Comparison of ENCODE assay signal across 19 cellular contexts in genomic region chr22:43600265-43600664, GRCh38.
A peak's percentile ranks its signal among the peaks of the same experiment; 100 is the strongest.
DNase-seq lines count a peak whose midpoint lies in the region; ATAC-seq and TF ChIP-seq lines count a peak whose summit lies in the region.
"Had no signal": no experiment of that assay in that cellular context is flagged by ENCODE, and none has a peak within 500 bp of the region (broad histone marks: within the 10 kb centered on the region; RNA-seq: fewer than 3 reads in every experiment).

No MANE protein-coding gene starts in this region.

- intact Hi-C loops in PC-3 (cut with micrococcal nuclease): no loop called here

- peaks cover 8% of the 10 kb centered on the region; the same call in 1 of the 2 replicates for H3K27me3 ChIP-seq in PC-3 (ENCODE audit: low read length)
- no peaks in the 10 kb centered on the region for H3K27me3 ChIP-seq in endodermal cell (ENCODE audit: control insufficient read depth, insufficient read depth, low read length, poor library complexity, severe bottlenecking)

- H3K4me1 Mint-ChIP-seq in endodermal cell (no peaks in the 10 kb centered on the region), progenitor cell of endocrine pancreas (ENCODE audit: low read depth) (no peaks in the 10 kb centered on the region)

- no peaks in the 10 kb centered on the region for H3K9me2 ChIP-seq in PC-3 (replicated peaks; ENCODE audit: low read length)

- H2AFZ ChIP-seq in PC-3 (ENCODE audit: low read length): no peak overlapping the region

- TF ChIP-seq CTCF in PC-3 (conservative IDR thresholded peaks at IDR 0.05; ENCODE audit: low read depth, low read length): no peak
- no peak for TF ChIP-seq CTCF in endodermal cell (conservative IDR thresholded peaks at IDR 0.05)
- no peak for TF ChIP-seq CTCF in progenitor cell of endocrine pancreas (IDR thresholded peaks at IDR 0.05; ENCODE audit: unreplicated experiment)

- no peak overlapping the region for H3K27ac ChIP-seq in PC-3 (ENCODE audit: low read length)
- H3K27ac ChIP-seq in endodermal cell (ENCODE audit: low read depth, low read length): no peak overlapping the region
- H3K27ac ChIP-seq: 22Rv1, A549, C4-2B, HL-60 had no signal

- no peak for ATAC-seq in PC-3
- ATAC-seq: A549 had no signal

- CTCF ChIA-PET in PC-3 (lab: Charles Lee): no interaction called here

- H3K36me3 ChIP-seq in PC-3 (ENCODE audit: low read depth, low read length): no peaks in the 10 kb centered on the region
- H3K36me3 ChIP-seq in endodermal cell (ENCODE audit: control insufficient read depth, insufficient read depth, low read length): no peaks in the 10 kb centered on the region

- WGBS in endodermal cell (ENCODE audit: insufficient coverage in 1 of 2, insufficient read length in 1 of 2), 2 experiments: 81 to 93% methylated on average over 8 to 9 of the region's 9 CpGs

- BruUV-seq in PC-3 (replicated peaks; lab: Mats Ljungman, UMichigan): no TSS peak

- H3K9ac ChIP-seq in PC-3 (ENCODE audit: low read length) (no peak overlapping the region), endodermal cell (ENCODE audit: extremely low read depth, low read length, poor library complexity, severe bottlenecking) (no peak overlapping the region)

- H3K4me2 ChIP-seq in PC-3 (ENCODE audit: low read length): no peak overlapping the region
- H3K4me2 ChIP-seq: A549 had no signal

- H3K4me1 ChIP-seq in PC-3 (ENCODE audit: insufficient read depth, low read length) (no peaks in the 10 kb centered on the region), endodermal cell (ENCODE audit: control insufficient read depth, insufficient read depth, low read length) (no peaks in the 10 kb centered on the region)
- H3K4me1 ChIP-seq: A549, Caco-2 had no signal

- DNase-seq in Daoy (ENCODE audit: low read depth): peak; percentile 22
- DNase-seq in PC-3: peak; percentile 10
- DNase-seq in endodermal cell: peak; percentile 68
- no peak for DNase-seq in progenitor cell of endocrine pancreas (ENCODE audit: low spot score, unreplicated experiment)
- no peak for DNase-seq in SHP77 treated with DMSO at 0.1 percent for 48 hours (lab: John Stamatoyannopoulos, UW)
- DNase-seq in ureter (ENCODE audit: low spot score): no peak
- DNase-seq in NCI-H748 treated with DMSO at 0.1 percent for 48 hours (lab: John Stamatoyannopoulos, UW): no peak
- DNase-seq: AML-193; Caco-2; CD4-positive, alpha-beta T cell; DMS153; DMS79; GF-D8; GOT3; HCEC 1CT had no signal

- H3K79me2 ChIP-seq in PC-3 (ENCODE audit: low read length): no peaks in the 10 kb centered on the region

- no peaks in the 10 kb centered on the region for H3K36me3 Mint-ChIP-seq in endodermal cell (ENCODE audit: low read depth)
- peaks cover 11% of the 10 kb centered on the region for H3K36me3 Mint-ChIP-seq in progenitor cell of endocrine pancreas (ENCODE audit: insufficient read depth)

- no peak overlapping the region for H3K27ac Mint-ChIP-seq in endodermal cell
- H3K27ac Mint-ChIP-seq in progenitor cell of endocrine pancreas: peak overlapping the region; percentile 26
- H3K27ac Mint-ChIP-seq: CD4-positive, alpha-beta T cell had no signal

- no peak overlapping the region for H3K4me3 ChIP-seq in PC-3 (ENCODE audit: low read length)
- no peak overlapping the region for H3K4me3 ChIP-seq in endodermal cell (ENCODE audit: low read length)
- H3K4me3 ChIP-seq: A549 had no signal

- H3K27me3 Mint-ChIP-seq in endodermal cell (ENCODE audit: insufficient read depth): peaks cover 3% of the 10 kb centered on the region
- no peaks in the 10 kb centered on the region for H3K27me3 Mint-ChIP-seq in progenitor cell of endocrine pancreas
- H3K27me3 Mint-ChIP-seq: CD4-positive, alpha-beta T cell had no signal

- no peaks in the 10 kb centered on the region for H3F3A ChIP-seq in PC-3 (ENCODE audit: low read length, unreplicated experiment)

- H4K20me1 ChIP-seq in PC-3 (ENCODE audit: low read length): no peaks in the 10 kb centered on the region

- H3K9me3 ChIP-seq in PC-3 (ENCODE audit: low read length) (no peaks in the 10 kb centered on the region), endodermal cell (ENCODE audit: control insufficient read depth, low read length) (no peaks in the 10 kb centered on the region)
- H3K9me3 ChIP-seq: A549, Caco-2 had no signal

- POLR2A ChIA-PET in PC-3 (lab: Charles Lee; ENCODE audit: unreplicated experiment): no interaction called here

- H3K4me3 Mint-ChIP-seq in endodermal cell (no peak overlapping the region), progenitor cell of endocrine pancreas (ENCODE audit: low read depth) (no peak overlapping the region)
- H3K4me3 Mint-ChIP-seq: CD4-positive, alpha-beta T cell had no signal

- peaks cover 4% of the 10 kb centered on the region for H3K9me3 Mint-ChIP-seq in endodermal cell
- peaks cover 14% of the 10 kb centered on the region for H3K9me3 Mint-ChIP-seq in progenitor cell of endocrine pancreas (ENCODE audit: low read depth)

Comparison
In these comparisons a context has a peak if more than half of its experiments do, and no peak if none do; other contexts are left out.
1. DNase-seq: peak in Daoy (single experiment), PC-3 (single experiment) and endodermal cell (single experiment); none in progenitor cell of endocrine pancreas (single experiment), SHP77 treated with DMSO at 0.1 percent for 48 hours (single experiment), ureter (single experiment) and NCI-H748 treated with DMSO at 0.1 percent for 48 hours (single experiment).